Comparison of ENCODE assay signal across 18 cellular contexts in genomic region chr1:231924183-231924582, GRCh38.
DNase-seq lines count a peak whose midpoint lies in the region; ATAC-seq, FAIRE-seq and TF ChIP-seq lines count a peak whose summit lies in the region.
"Had no signal": no experiment of that assay in that cellular context is flagged by ENCODE, and none has a peak within 500 bp of the region (broad histone marks: within the 10 kb centered on the region; RNA-seq: fewer than 3 reads in every experiment).

No MANE protein-coding gene starts in this region.

- H3K23ac ChIP-seq in neuronal stem cell (ENCODE audit: low read depth, low read length, poor library complexity): no peak overlapping the region

- H4K8ac ChIP-seq in neuronal stem cell (ENCODE audit: low read depth, low read length): no peak overlapping the region

- no peak overlapping the region for H2AK5ac ChIP-seq in neuronal stem cell (ENCODE audit: low read depth, low read length)

- TF ChIP-seq POLR2A in GM12891 (IDR thresholded peaks at IDR 0.05; ENCODE audit: low read depth, low read length): no peak

- no peak overlapping the region for H2BK120ac ChIP-seq in neuronal stem cell (ENCODE audit: low read depth, low read length)

- peak overlapping the region; percentile 17 for H2AFZ ChIP-seq in neuronal stem cell (ENCODE audit: low read length)
- H2AFZ ChIP-seq: PC-9 had no signal

- no CpG with 5 or more reads among the region's 7 CpGs for WGBS in neuronal stem cell (ENCODE audit: extremely low coverage in 2 of 2, insufficient read length in 2 of 2, insufficient replicate concordance in 1 of 2), 2 donors

- DNase-seq in DMS153 treated with DMSO at 0.1 percent for 48 hours (lab: John Stamatoyannopoulos, UW; ENCODE audit: unreplicated experiment) (peak; percentile 83), NCI-H345 treated with DMSO at 0.1 percent for 48 hours (lab: John Stamatoyannopoulos, UW; ENCODE audit: unreplicated experiment) (peak; percentile 60), dermis microvascular lymphatic vessel endothelial cell (ENCODE audit: low read depth in 2 of 2) (peak; percentile 7 to 65), neuronal stem cell (ENCODE audit: low spot score) (no peak), GM12891 (ENCODE audit: insufficient read length, low spot score) (no peak), DMS79 treated with DMSO at 0.1 percent for 48 hours (lab: John Stamatoyannopoulos, UW) (no peak)
- DNase-seq: activated CD8-positive, alpha-beta memory T cell treated with anti-CD3 and anti-CD28 coated beads, Interleukin-2, amount 50 U/mL, for 4 hours; activated naive CD4-positive, alpha-beta T cell treated with Interleukin-2 at 50 U/mL for 16 hours; HCEC 1CT; mesenchymal stem cell; NCI-H2227 treated with DMSO at 0.1 percent for 48 hours; ovary; PC-9; SW 1271 had no signal

- H3K27ac ChIP-seq in neuronal stem cell (replicated peaks; ENCODE audit: low read length): no peak overlapping the region
- H3K27ac ChIP-seq: ovary, PC-9 had no signal

- H3K4me1 ChIP-seq in neuronal stem cell (ENCODE audit: control insufficient read depth in 2 of 2, insufficient read depth in 1 of 2, low read depth in 1 of 2, low read length in 2 of 2): peaks cover 8 to 63% of the 10 kb centered on the region in 2 donors

- H2BK15ac ChIP-seq in neuronal stem cell (ENCODE audit: low read length): no peak overlapping the region

- H4K91ac ChIP-seq in neuronal stem cell (ENCODE audit: low read depth, low read length, poor library complexity): no peak overlapping the region

- H3K4me2 ChIP-seq in neuronal stem cell (ENCODE audit: insufficient read depth, low read length, poor library complexity, severe bottlenecking): no peak overlapping the region
- H3K4me2 ChIP-seq: PC-9 had no signal

- H3K14ac ChIP-seq in neuronal stem cell (ENCODE audit: low read length): no peak overlapping the region

- no peaks in the 10 kb centered on the region for H3K36me3 ChIP-seq in neuronal stem cell (replicated peaks in 1 of 2; ENCODE audit: control insufficient read depth in 2 of 2, insufficient read depth in 2 of 2, low read length in 2 of 2)
- H3K36me3 ChIP-seq: ovary had no signal

- H3K27me3 ChIP-seq in neuronal stem cell (ENCODE audit: control insufficient read depth in 3 of 3, insufficient read depth in 3 of 3, low read depth in 1 of 3, low read length in 3 of 3): no peaks in the 10 kb centered on the region
- H3K27me3 ChIP-seq: ovary had no signal

- FAIRE-seq in GM12891 (lab: Jason Lieb, UNC): no peak
- FAIRE-seq: endometrium had no signal

- peaks cover 0 to 3% of the 10 kb centered on the region in 2 donors for H3K9me3 ChIP-seq in neuronal stem cell (replicated peaks in 1 of 2; ENCODE audit: control insufficient read depth in 2 of 2, insufficient read depth in 1 of 2, low read depth in 1 of 2, low read length in 2 of 2)
- H3K9me3 ChIP-seq: ovary had no signal

- no peak overlapping the region for H3K18ac ChIP-seq in neuronal stem cell (ENCODE audit: low read length)

- no peak for ATAC-seq in HG03469 (IDR thresholded peaks at IDR 0.05; ENCODE audit: unreplicated experiment)
- ATAC-seq in HG03196 (IDR thresholded peaks at IDR 0.05; ENCODE audit: unreplicated experiment): no peak
- ATAC-seq: activated CD4-positive, CD25-positive, alpha-beta regulatory T cell treated with anti-CD3 and anti-CD28 coated beads, Interleukin-2, amount 50 U/mL, for 24 hours had no signal

- no peak overlapping the region for H2BK5ac ChIP-seq in neuronal stem cell (ENCODE audit: low read length)

- H3K4me3 ChIP-seq in neuronal stem cell (ENCODE audit: low read length in 2 of 2): no peak overlapping the region
- H3K4me3 ChIP-seq: ovary, PC-9 had no signal

- H3K4ac ChIP-seq in neuronal stem cell (ENCODE audit: low read length): no peak overlapping the region

- no peak overlapping the region for H3K9ac ChIP-seq in neuronal stem cell (ENCODE audit: low read depth, low read length, poor library complexity)

- H2BK12ac ChIP-seq in neuronal stem cell (ENCODE audit: low read length): no peak overlapping the region

- no peaks in the 10 kb centered on the region for H3K79me1 ChIP-seq in neuronal stem cell (ENCODE audit: low read depth, low read length)

TF ChIP-seq in GM12891, 5 proteins besides CTCF, POLR2A, EP300 and RAD21:
- TF ChIP-seq PAX5 (IDR thresholded peaks at IDR 0.05; ENCODE audit: insufficient read depth, low read length, severe bottlenecking) (no peak), POU2F2 (IDR thresholded peaks at IDR 0.05; ENCODE audit: low read depth, low read length) (no peak), SPI1 (IDR thresholded peaks at IDR 0.05; ENCODE audit: low read depth, low read length) (no peak), POLR2AphosphoS5 (IDR thresholded peaks at IDR 0.05; ENCODE audit: low read depth, low read length) (no peak), TAF1 (IDR thresholded peaks at IDR 0.05; ENCODE audit: low read depth, low read length) (no peak)

Comparison
In these comparisons a context has a peak if more than half of its experiments do, and no peak if none do; other contexts are left out.
1. DNase-seq: peak in DMS153 treated with DMSO at 0.1 percent for 48 hours (single experiment), NCI-H345 treated with DMSO at 0.1 percent for 48 hours (single experiment) and dermis microvascular lymphatic vessel endothelial cell (2 of 2); none in neuronal stem cell (single experiment), GM12891 (single experiment) and DMS79 treated with DMSO at 0.1 percent for 48 hours (single experiment).